In the genomic region with DNA sequence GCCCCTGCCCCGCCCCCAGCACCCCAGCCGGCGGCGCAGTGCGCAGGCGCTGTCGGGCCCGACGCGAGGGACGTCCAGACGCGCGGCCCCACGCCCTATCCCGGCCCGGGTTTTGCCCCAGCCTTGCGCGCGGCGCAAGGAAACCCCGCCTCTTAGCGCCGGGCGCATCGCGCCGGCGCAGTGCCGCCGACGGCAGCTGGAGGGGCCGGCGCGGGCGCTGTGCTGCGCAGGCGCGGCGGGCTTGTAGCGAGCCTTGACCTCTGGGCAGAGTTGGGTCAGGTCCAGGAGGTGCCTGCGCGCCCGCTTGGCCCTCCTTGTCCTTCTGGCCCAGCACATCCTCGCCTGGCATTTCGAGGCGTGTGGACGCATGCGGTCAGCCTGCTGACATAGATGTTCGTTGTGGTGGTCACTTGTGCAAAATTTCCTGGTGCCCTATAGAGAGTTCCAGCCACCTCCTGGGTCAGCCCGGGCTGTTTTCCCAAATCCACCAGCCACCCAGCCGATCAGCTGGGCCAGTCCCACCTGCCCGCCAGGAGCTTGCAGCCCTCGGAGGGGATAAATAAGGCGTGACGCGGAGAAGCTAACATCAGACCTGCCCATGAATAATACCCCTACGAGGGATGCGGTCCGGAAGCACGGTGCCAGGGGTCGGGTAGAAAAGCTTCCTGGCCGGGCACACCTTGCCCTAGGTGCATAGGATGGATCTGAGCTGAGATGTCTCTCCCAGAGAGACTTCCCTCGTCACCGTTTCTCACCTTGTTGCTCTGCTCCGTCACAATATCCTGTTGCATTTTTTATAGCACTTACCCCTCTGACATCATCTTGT, we compare ENCODE assay signal across 8 cellular contexts. TPM values are rescaled to one million over a fixed set of nuclear protein-coding genes. Genes with fewer than 3 reads are reported as not detected.
A peak's percentile ranks its signal among the peaks of the same experiment; 100 is the strongest.
DNase-seq lines count a peak whose midpoint lies in the region; ATAC-seq and TF ChIP-seq lines count a peak whose summit lies in the region.

No MANE protein-coding gene starts in this region.

- H3K4me3 ChIP-seq in brain microvascular endothelial cell (ENCODE audit: low read depth, low read length) (peak overlapping the region; percentile 79), iPS-18c (ENCODE audit: insufficient read depth, low read depth, low read length) (peak overlapping the region; percentile 85), skeletal muscle satellite cell (ENCODE audit: low read length) (peak overlapping the region; percentile 89)

- no peaks in the 10 kb centered on the region for H3K9me3 ChIP-seq in iPS-18c (ENCODE audit: control insufficient read depth, insufficient read depth, low read length)
- no peaks in the 10 kb centered on the region for H3K9me3 ChIP-seq in skeletal muscle satellite cell (replicated peaks; ENCODE audit: low read length)

- no peak overlapping the region for H3K27ac ChIP-seq in brain microvascular endothelial cell

- H3K4me2 ChIP-seq in skeletal muscle satellite cell (ENCODE audit: low read length) = peak overlapping the region; percentile 94

- TF ChIP-seq POLR2A in GM18526 (IDR thresholded peaks at IDR 0.05; ENCODE audit: extremely low read depth, insufficient read length) = peak; percentile 83

- H3K36me3 ChIP-seq in brain microvascular endothelial cell (replicated peaks) (peaks cover 3% of the 10 kb centered on the region), skeletal muscle satellite cell (ENCODE audit: insufficient read depth, low read length) (peaks cover 6% of the 10 kb centered on the region)

- peak; percentile 73 for ATAC-seq in HG03060 (IDR thresholded peaks at IDR 0.05; ENCODE audit: low read depth, unreplicated experiment)

- peak; percentile 97 for DNase-seq in 8988T
- peak; percentile 70 for DNase-seq in NCI-H2107 treated with DMSO at 0.1 percent for 48 hours (lab: John Stamatoyannopoulos, UW; ENCODE audit: unreplicated experiment)
- peak; percentile 97 for DNase-seq in UCSD-AML1 (lab: John Stamatoyannopoulos, UW; ENCODE audit: unreplicated experiment)
- peak; percentile 73 for DNase-seq in brain microvascular endothelial cell

- in situ Hi-C loops in brain microvascular endothelial cell (cut with HindIII; ENCODE audit: low pct_ligation_motif_present, low sequenced_read_pairs) = no loop called here

- no peak for TF ChIP-seq CTCF in brain microvascular endothelial cell (IDR thresholded peaks at IDR 0.05; ENCODE audit: low read depth, low read length, missing control alignments)

- H3K27me3 ChIP-seq in brain microvascular endothelial cell (replicated peaks) = no peaks in the 10 kb centered on the region
- peaks cover 4% of the 10 kb centered on the region for H3K27me3 ChIP-seq in skeletal muscle satellite cell (ENCODE audit: control insufficient read depth, insufficient read depth, low read length)

- H3K9ac ChIP-seq in skeletal muscle satellite cell (ENCODE audit: low read depth, low read length) = peak overlapping the region; percentile 85

- peaks cover 29% of the 10 kb centered on the region for H3K4me1 ChIP-seq in skeletal muscle satellite cell (ENCODE audit: control insufficient read depth, insufficient read depth, low read length)

RNA-seq across cellular contexts. Expression of gene PRELID3B, which starts 0.4 kb away (rescaled TPM):
- 75.8 and 81.1 TPM in 2 replicates for total RNA-seq in skeletal muscle satellite cell (2012; rRNA removed)

RNA-seq across cellular contexts. Expression of gene ATP5F1E, which starts 10.9 kb away (rescaled TPM):
- total RNA-seq in skeletal muscle satellite cell (2012; rRNA removed) = 14.4 and 17.3 TPM in 2 replicates

RNA-seq across cellular contexts. Expression of gene TUBB1, which starts 23.8 kb away (rescaled TPM):
- total RNA-seq in skeletal muscle satellite cell (2012; rRNA removed) = not detected in 2 replicates

RNA-seq across cellular contexts. Expression of gene CTSZ, which starts 36.0 kb away (rescaled TPM):
- total RNA-seq in skeletal muscle satellite cell (2012; rRNA removed) = 55.5 and 62.7 TPM in 2 replicates
